ENCODE assay signal across 5 cellular contexts in genomic region chr9:16082796-16083195, GRCh38.
"Had no signal": no experiment of that assay in that cellular context is flagged by ENCODE, and none has a peak within 500 bp of the region (broad histone marks: within the 10 kb centered on the region; RNA-seq: fewer than 3 reads in every experiment).

No MANE protein-coding gene starts in this region.

- H3K27ac Mint-ChIP-seq: H9, IgD-negative memory B cell had no signal

- H3K4me1 Mint-ChIP-seq: H9, IgD-negative memory B cell had no signal

- H3K27me3 Mint-ChIP-seq: IgD-negative memory B cell had no signal

- H3K4me3 ChIP-seq: GM23248 had no signal

- H3K27ac ChIP-seq: GM23248 had no signal

- H3K9me3 Mint-ChIP-seq: H9 had no signal

- H3K4me3 Mint-ChIP-seq: H9, IgD-negative memory B cell had no signal

- H3K36me3 Mint-ChIP-seq: IgD-negative memory B cell had no signal

- H2AFZ ChIP-seq: GM23248 had no signal

- DNase-seq: GM23248, GOT3, H9, HCEC 1CT had no signal

- H3K9ac ChIP-seq: GM23248 had no signal
